9 cellular contexts compared by ENCODE assay signal in the genomic region with DNA sequence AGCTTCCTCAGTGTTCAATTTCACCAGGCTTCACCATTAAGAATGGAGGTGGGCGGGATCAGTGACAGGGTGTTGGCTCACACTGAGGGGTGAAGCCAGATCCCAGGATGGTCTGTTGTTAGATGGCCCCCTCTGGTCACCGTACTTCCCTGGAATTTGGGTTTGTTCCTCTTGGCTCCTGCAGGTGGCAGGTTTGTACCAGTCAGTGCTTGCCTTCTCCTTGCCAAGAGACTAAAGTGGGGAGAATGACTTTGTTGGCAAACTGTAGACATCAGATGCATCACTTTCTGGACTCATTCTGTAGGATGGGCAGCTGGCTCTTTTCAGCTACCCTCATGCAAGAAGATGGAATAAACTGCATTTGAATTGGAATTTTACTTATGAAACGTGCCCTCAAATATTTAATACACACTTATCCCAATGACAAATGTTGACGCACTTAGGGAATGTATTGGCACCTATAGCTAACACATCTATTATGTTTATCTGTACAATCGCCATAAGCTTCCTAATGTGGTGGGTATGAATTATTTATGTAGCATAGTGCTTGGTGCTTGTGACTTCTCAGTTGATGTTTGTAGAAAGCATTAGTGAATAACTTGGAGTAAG. TPM values are rescaled to one million over a fixed set of nuclear protein-coding genes. Genes with fewer than 3 reads are reported as not detected.
DNase-seq lines count a peak whose midpoint lies in the region; ATAC-seq and TF ChIP-seq lines count a peak whose summit lies in the region.
"Had no signal": no experiment of that assay in that cellular context is flagged by ENCODE, and none has a peak within 500 bp of the region (broad histone marks: within the 10 kb centered on the region; RNA-seq: fewer than 3 reads in every experiment).

No MANE protein-coding gene starts in this region.

- no peaks in the 10 kb centered on the region for H3K36me3 ChIP-seq in body of pancreas (replicated peaks in 1 of 2; ENCODE audit: insufficient read depth in 1 of 2, low read depth in 2 of 2)
- no peaks in the 10 kb centered on the region for H3K36me3 ChIP-seq in upper lobe of right lung

- DNase-seq in AG09309 (ENCODE audit: low read depth) (no peak), GM03348 (ENCODE audit: low spot score) (peak; percentile 40), NCI-H460 (ENCODE audit: extremely low read depth, low read depth) (peak; percentile 43), body of pancreas (peak; percentile 36 to 52 (median 50)), kidney tubule cell (ENCODE audit: low spot score) (peak; percentile 71), upper lobe of right lung (no peak)

- H3K27me3 ChIP-seq in body of pancreas (no peaks in the 10 kb centered on the region), upper lobe of right lung (no peaks in the 10 kb centered on the region)

- H3K27ac ChIP-seq in body of pancreas (no peak overlapping the region), upper lobe of right lung (no peak overlapping the region)

- no peak overlapping the region for H3K4me3 ChIP-seq in AG09309 (ENCODE audit: control insufficient read depth, low read depth, low read length)
- H3K4me3 ChIP-seq in body of pancreas: no peak overlapping the region
- no peak overlapping the region for H3K4me3 ChIP-seq in upper lobe of right lung

- ATAC-seq in body of pancreas (peak; percentile 55), upper lobe of right lung (peak; percentile 83), HG02981 (IDR thresholded peaks at IDR 0.05; ENCODE audit: unreplicated experiment) (no peak), HG03439 (IDR thresholded peaks at IDR 0.05; ENCODE audit: unreplicated experiment) (no peak)

- TF ChIP-seq POLR2A in body of pancreas (IDR thresholded peaks at IDR 0.05): no peak

- TF ChIP-seq CTCF in AG09309 (IDR thresholded peaks at IDR 0.05; ENCODE audit: control insufficient read depth, insufficient read depth, low read depth, low read length, missing control alignments) (peak; percentile 58), body of pancreas (IDR thresholded peaks at IDR 0.05) (peak; percentile 39 to 76 (median 64)), upper lobe of right lung (IDR thresholded peaks at IDR 0.05) (peak; percentile 58)

- intact Hi-C loops in body of pancreas (cut with DNase I) (no loop called here), upper lobe of right lung (cut with DNase I) (no loop called here)

- H3K4me1 ChIP-seq in body of pancreas (no peaks in the 10 kb centered on the region), upper lobe of right lung (peaks cover under 1% of the 10 kb centered on the region)

- 37 to 59% methylated on average over 3 to 5 of the region's 5 CpGs for WGBS in body of pancreas, 2 donors

- H3K9me3 ChIP-seq in body of pancreas (no peaks in the 10 kb centered on the region), upper lobe of right lung (no peaks in the 10 kb centered on the region)

RNA-seq across cellular contexts. Expression of a gene that starts 31.4 kb away (rescaled TPM):
- not detected in 2 replicates for total RNA-seq in NCI-H460 (2014; rRNA removed; shearing (Covaris generic))
- not detected in 2 replicates for polyA plus RNA-seq in NCI-H460 (2014; cell fraction: nucleus; rRNA removed)
- total RNA-seq in body of pancreas (not detected), upper lobe of right lung (0.49 TPM)
- total RNA-seq: urinary bladder had no signal

Comparison
In these comparisons a context has a peak if more than half of its experiments do, and no peak if none do; other contexts are left out.
1. DNase-seq: peak in GM03348 (single experiment), NCI-H460 (single experiment), body of pancreas (4 of 4) and kidney tubule cell (single experiment); none in AG09309 (single experiment) and upper lobe of right lung (single experiment).
2. ATAC-seq: peak in body of pancreas (single experiment) and upper lobe of right lung (single experiment); none in HG02981 (single experiment) and HG03439 (single experiment).
3. Peak in every context shown above with its lines, with median percentiles within 50 percentile points of each other: CTCF ChIP-seq.